ENCODE assay signal across 21 cellular contexts in genomic region chr11:68321293-68322030, GRCh38. TPM values are rescaled to one million over a fixed set of nuclear protein-coding genes. Genes with fewer than 3 reads are reported as not detected.
DNase-seq lines count a peak whose midpoint lies in the region; ATAC-seq, FAIRE-seq and TF ChIP-seq lines count a peak whose summit lies in the region.
"Had no signal": no experiment of that assay in that cellular context is flagged by ENCODE, and none has a peak within 500 bp of the region (broad histone marks: within the 10 kb centered on the region; RNA-seq: fewer than 3 reads in every experiment).

No MANE protein-coding gene starts in this region.

- no peak for TF ChIP-seq RAD21 in HepG2 (CRISPR knock-in tag; IDR thresholded peaks at IDR 0.05)

- no peak overlapping the region for H3K4me3 ChIP-seq in Peyer's patch
- H3K4me3 ChIP-seq in epithelial cell of esophagus (ENCODE audit: low read length), result no peak overlapping the region
- no peak overlapping the region for H3K4me3 ChIP-seq in HepG2 (replicated peaks in 1 of 3; ENCODE audit: insufficient read depth in 1 of 3, low read depth in 2 of 3, low read length in 3 of 3)
- peak overlapping the region; percentile 29 for H3K4me3 ChIP-seq in thoracic aorta
- no peak overlapping the region for H3K4me3 ChIP-seq in foreskin fibroblast (ENCODE audit: low read depth in 1 of 2, low read length in 2 of 2)
- H3K4me3 ChIP-seq: vagina had no signal

- TF ChIP-seq POLR2A in Peyer's patch (IDR thresholded peaks at IDR 0.05) (no peak), HepG2 (IDR thresholded peaks at IDR 0.05; ENCODE audit: insufficient read depth in 1 of 2, low read depth in 2 of 2, low read length in 2 of 2) (no peak)

- no peak for TF ChIP-seq EP300 in HepG2 (IDR thresholded peaks at IDR 0.05; ENCODE audit: low read depth in 2 of 2, low read length in 2 of 2)
- no peak; the same call in 1 of the 2 replicates for TF ChIP-seq EP300 in HepG2 (CRISPR knock-in tag; IDR thresholded peaks at IDR 0.05; ENCODE audit: borderline replicate concordance)

- H3K27ac Mint-ChIP-seq in activated T-helper 17 cell treated with anti-CD3 and anti-CD28 coated beads, Interleukin-2, amount 50 U/mL, for 72 hours, result no peak overlapping the region
- H3K27ac Mint-ChIP-seq: activated naive CD8-positive, alpha-beta T cell treated with anti-CD3 and anti-CD28 coated beads, Interleukin-2, amount 50 U/mL, for 24 hours; activated T-helper 1 cell treated with anti-CD3 and anti-CD28 coated beads, Interleukin-12 subunit alpha, Interleukin-12 subunit beta, Interleukin-2, Interleukin-4 antibody, amounts not matched to agents 30 ng/mL and 10 ng/mL and 1 ng/mL, durations not matched to agents 14 hours and 24 hours and 36 hours had no signal

- no peak overlapping the region for H3K4me3 Mint-ChIP-seq in activated T-helper 17 cell treated with anti-CD3 and anti-CD28 coated beads, Interleukin-2, amount 50 U/mL, for 72 hours
- H3K4me3 Mint-ChIP-seq: activated naive CD8-positive, alpha-beta T cell treated with anti-CD3 and anti-CD28 coated beads, Interleukin-2, amount 50 U/mL, for 24 hours; activated T-helper 1 cell treated with anti-CD3 and anti-CD28 coated beads, Interleukin-12 subunit alpha, Interleukin-12 subunit beta, Interleukin-2, Interleukin-4 antibody, amounts not matched to agents 30 ng/mL and 10 ng/mL and 1 ng/mL, durations not matched to agents 14 hours and 24 hours and 36 hours; central memory CD8-positive, alpha-beta T cell had no signal

- H3K4me1 Mint-ChIP-seq in activated T-helper 17 cell treated with anti-CD3 and anti-CD28 coated beads, Interleukin-2, amount 50 U/mL, for 72 hours, result no peaks in the 10 kb centered on the region
- H3K4me1 Mint-ChIP-seq: central memory CD8-positive, alpha-beta T cell had no signal

- CTCF ChIA-PET in HepG2 (lab: Yijun Ruan, JAX; ENCODE audit: low intra/inter-chr PET ratio, low total read pairs), result interaction anchor here (1.0 kb wide), 1 partner anchor 64 kb away, joined by 3 read pairs; no protein-coding TSS in a partner anchor

- H4K20me1 ChIP-seq in HepG2 (ENCODE audit: insufficient read depth, low read length), result peaks cover 75% of the 10 kb centered on the region

- ATAC-seq in HepG2 (no peak), thoracic aorta (ENCODE audit: insufficient number of reproducible peaks, low FRiP score, low read depth) (no peak)
- ATAC-seq in activated T-helper 17 cell treated with anti-CD3 and anti-CD28 coated beads, Interleukin-2, amount 50 U/mL, for 72 hours (replicated peaks), result no peak
- ATAC-seq: activated naive CD8-positive, alpha-beta T cell treated with anti-CD3 and anti-CD28 coated beads, Interleukin-2, amount 50 U/mL, for 24 hours had no signal

- H3K9ac ChIP-seq in HepG2 (ENCODE audit: insufficient read depth, low read depth, low read length), result no peak overlapping the region
- H3K9ac ChIP-seq: SK-N-SH had no signal

- no peaks in the 10 kb centered on the region for H3K9me3 ChIP-seq in Peyer's patch
- H3K9me3 ChIP-seq in HepG2 (ENCODE audit: low read length), result no peaks in the 10 kb centered on the region
- no peaks in the 10 kb centered on the region for H3K9me3 ChIP-seq in thoracic aorta
- H3K9me3 ChIP-seq: SK-N-SH, vagina had no signal

- POLR2A ChIA-PET in HepG2 (lab: Yijun Ruan, JAX), result interaction anchor here (1.1 to 3.0 kb wide), 2 partner anchors 9 to 23 kb away, joined by 5 to 19 read pairs; no protein-coding TSS in a partner anchor

- in situ Hi-C loops in HepG2 (cut with HindIII; ENCODE audit: extremely low pct_ligation_motif_present, low pct_unique_long_range_greater_than_20kb), result no loop called here

- peaks cover 0 to 45% (median 2%) of the 10 kb centered on the region in 4 donors for H3K4me1 ChIP-seq in Peyer's patch
- H3K4me1 ChIP-seq in HepG2 (ENCODE audit: insufficient read depth, low read length), result peaks cover 95% of the 10 kb centered on the region
- H3K4me1 ChIP-seq in thoracic aorta (ENCODE audit: control insufficient read depth in 1 of 2, low read depth in 2 of 2), result peaks cover 24 to 57% of the 10 kb centered on the region in 2 donors

- no peak for FAIRE-seq in HepG2 (lab: Jason Lieb, UNC)
- FAIRE-seq: H1 had no signal

- BruUV-seq in HepG2 (replicated peaks; lab: Mats Ljungman, UMichigan), result TSS peak; percentile 16

- H3K79me2 ChIP-seq in HepG2 (ENCODE audit: insufficient read depth, low read length), result peaks cover 98% of the 10 kb centered on the region

- intact Hi-C loops in HepG2 (cut with micrococcal nuclease; ENCODE audit: unreplicated experiment), result no loop called here

- no peak overlapping the region for H2AFZ ChIP-seq in HepG2 (ENCODE audit: low read length)

- H3K4me2 ChIP-seq in HepG2 (ENCODE audit: low read depth, low read length), result peak overlapping the region; percentile 10; the same call in 1 of the 2 replicates
- H3K4me2 ChIP-seq: SK-N-SH had no signal

- no peaks in the 10 kb centered on the region for H3K36me3 Mint-ChIP-seq in activated T-helper 17 cell treated with anti-CD3 and anti-CD28 coated beads, Interleukin-2, amount 50 U/mL, for 72 hours (ENCODE audit: low read depth)

- H3K27me3 ChIP-seq in Peyer's patch (no peaks in the 10 kb centered on the region), HepG2 (ENCODE audit: control insufficient read depth in 1 of 2, insufficient read depth in 2 of 2, low read length in 2 of 2) (no peaks in the 10 kb centered on the region), thoracic aorta (replicated peaks; ENCODE audit: insufficient read depth) (no peaks in the 10 kb centered on the region)
- H3K27me3 ChIP-seq: vagina had no signal

- WGBS in HepG2 (ENCODE audit: low lambda C conversion rate), result 43% methylated on average over 15 of the region's 16 CpGs

- peak in 2 of 3 donors; percentile 54 to 62 for DNase-seq in Peyer's patch
- DNase-seq in epithelial cell of esophagus (ENCODE audit: low read depth), result peak; percentile 37
- DNase-seq in HepG2 (ENCODE audit: low spot score), result peak; percentile 56
- DNase-seq in thoracic aorta (ENCODE audit: low spot score), result no peak
- no peak for DNase-seq in NCI-H1092 treated with DMSO at 0.1 percent for 48 hours (lab: John Stamatoyannopoulos, UW)
- DNase-seq in foreskin fibroblast, result no peak
- DNase-seq: activated CD4-positive, alpha-beta T cell treated with anti-CD3 and anti-CD28 coated beads for 1 hour; activated naive CD8-positive, alpha-beta T cell treated with anti-CD3 and anti-CD28 coated beads, Interleukin-2, amount 50 U/mL, for 24 hours; effector CD4-positive, alpha-beta T cell; EL; KBM-7; NCI-H1092; NCI-H69; nucleus accumbens; SK-N-SH; stimulated activated CD4-positive, alpha-beta T cell treated with anti-CD3 and anti-CD28 coated beads, Interleukin-2, amount 100 ng/mL, for 48 hours had no signal

- H3K36me3 ChIP-seq in Peyer's patch (no peaks in the 10 kb centered on the region), HepG2 (replicated peaks in 1 of 2; ENCODE audit: control insufficient read depth in 1 of 2, insufficient read depth in 2 of 2, low read length in 2 of 2) (peaks cover 4 to 27% of the 10 kb centered on the region in 2 experiments; a peak in 4 of 5 replicates), thoracic aorta (no peaks in the 10 kb centered on the region)
- H3K36me3 ChIP-seq: vagina had no signal

- TF ChIP-seq CTCF in Peyer's patch (IDR thresholded peaks at IDR 0.05) (no peak), epithelial cell of esophagus (IDR thresholded peaks at IDR 0.05; ENCODE audit: insufficient read depth, low read depth, low read length, missing control alignments) (no peak), HepG2 (CRISPR knock-in tag; IDR thresholded peaks at IDR 0.05) (no peak), thoracic aorta (IDR thresholded peaks at IDR 0.05) (no peak), foreskin fibroblast (IDR thresholded peaks at IDR 0.05; ENCODE audit: low read depth, low read length) (no peak)

- no peaks in the 10 kb centered on the region for H3K9me3 Mint-ChIP-seq in activated T-helper 17 cell treated with anti-CD3 and anti-CD28 coated beads, Interleukin-2, amount 50 U/mL, for 72 hours
- H3K9me3 Mint-ChIP-seq: activated naive CD8-positive, alpha-beta T cell treated with anti-CD3 and anti-CD28 coated beads, Interleukin-2, amount 50 U/mL, for 24 hours; activated T-helper 1 cell treated with anti-CD3 and anti-CD28 coated beads, Interleukin-12 subunit alpha, Interleukin-12 subunit beta, Interleukin-2, Interleukin-4 antibody, amounts not matched to agents 30 ng/mL and 10 ng/mL and 1 ng/mL, durations not matched to agents 14 hours and 24 hours and 36 hours; central memory CD8-positive, alpha-beta T cell had no signal

- peaks cover 6% of the 10 kb centered on the region for H3K27me3 Mint-ChIP-seq in activated T-helper 17 cell treated with anti-CD3 and anti-CD28 coated beads, Interleukin-2, amount 50 U/mL, for 72 hours
- H3K27me3 Mint-ChIP-seq: activated naive CD8-positive, alpha-beta T cell treated with anti-CD3 and anti-CD28 coated beads, Interleukin-2, amount 50 U/mL, for 24 hours had no signal

- H3K27ac ChIP-seq in Peyer's patch, result peak overlapping the region in 3 of 4 donors; percentile 10 to 85 (median 50)
- H3K27ac ChIP-seq in HepG2 (ENCODE audit: extremely low read length, insufficient read depth, low read length), result peak overlapping the region; percentile 8
- peak overlapping the region; percentile 68 to 82 for H3K27ac ChIP-seq in thoracic aorta
- H3K27ac ChIP-seq: vagina had no signal

RNA-seq across cellular contexts. Expression of gene LRP5, which starts 9.1 kb away (rescaled TPM):
- total RNA-seq in Peyer's patch (100 to 1,000 TPM; 149 to 196 (median 168) TPM), HepG2 (2016; rRNA removed; fragmentation: Illumina TruSeq; extraction: Trizol) (23.6 and 40.4 TPM in 2 replicates), thoracic aorta (10 to 100 TPM; 67.2 to 99.1 TPM)
- total RNA-seq in HepG2 (2016; cell fraction: cytosol; rRNA removed; fragmentation: Illumina TruSeq; extraction: Trizol; ENCODE audit: low read depth), result 19.7 and 22.6 TPM in 2 replicates
- 17.6 and 41.1 TPM in 2 replicates for total RNA-seq in HepG2 (2016; cell fraction: insoluble cytoplasmic fraction; rRNA removed; fragmentation: Illumina TruSeq; extraction: Trizol)
- 27.9 and 29.7 TPM in 2 replicates for total RNA-seq in HepG2 (2016; cell fraction: membrane; rRNA removed; fragmentation: Illumina TruSeq; extraction: Trizol)
- 50.9 and 60.6 TPM in 2 replicates for total RNA-seq in HepG2 (2016; cell fraction: nucleus; rRNA removed; fragmentation: Illumina TruSeq; extraction: Trizol)
- polyA plus RNA-seq in HepG2 (2011; rRNA removed), result 64.0 and 83.4 TPM in 2 replicates
- polyA plus RNA-seq in HepG2 (2011; cell fraction: cytosol; rRNA removed), result 37.9 and 59.3 TPM in 2 replicates
- 131 and 158 TPM in 2 replicates for polyA plus RNA-seq in HepG2 (2011; cell fraction: nucleus; rRNA removed)
- polyA plus RNA-seq in HepG2 (2012), result 80.7 and 119 TPM in 2 replicates
- polyA plus RNA-seq in HepG2 (2016; cell fraction: cytosol; fragmentation: Illumina TruSeq; extraction: Trizol; ENCODE audit: low read depth), result 10.8 and 12.1 TPM in 2 replicates
- 25.6 and 36.8 TPM in 2 replicates for polyA plus RNA-seq in HepG2 (2016; cell fraction: insoluble cytoplasmic fraction; fragmentation: Illumina TruSeq; extraction: Trizol; ENCODE audit: low read depth)
- polyA plus RNA-seq in HepG2 (2016; cell fraction: membrane; fragmentation: Illumina TruSeq; extraction: Trizol; ENCODE audit: low read depth), result 20.7 and 25.9 TPM in 2 replicates
- 130 and 133 TPM in 2 replicates for polyA plus RNA-seq in HepG2 (2016; cell fraction: nucleus; fragmentation: Illumina TruSeq; extraction: Trizol; ENCODE audit: insufficient read depth, low read depth)
- polyA minus RNA-seq in HepG2 (2011; rRNA and poly(A)+ RNA removed; ENCODE audit: low replicate concordance), result 49.7 and 219 TPM in 2 replicates
- 75.4 and 75.5 TPM in 2 replicates for polyA minus RNA-seq in HepG2 (2011; cell fraction: cytosol; rRNA and poly(A)+ RNA removed)
- polyA minus RNA-seq in HepG2 (2011; cell fraction: nucleus; rRNA and poly(A)+ RNA removed), result 58.3 and 59.0 TPM in 2 replicates
- total RNA-seq in activated T-helper 17 cell treated with anti-CD3 and anti-CD28 coated beads, Interleukin-2, amount 50 U/mL, for 72 hours, result 1 to 10 TPM; 4.6 to 6.0 TPM

RNA-seq across cellular contexts. Expression of gene C11orf24, which starts 49.7 kb away (rescaled TPM):
- total RNA-seq in Peyer's patch, result 100 to 1,000 TPM in 3 of 4 donors, 10 to 100 TPM in 1; 79.2 to 198 (median 183) TPM
- total RNA-seq in HepG2 (2016; rRNA removed; fragmentation: Illumina TruSeq; extraction: Trizol), result 50.8 and 55.5 TPM in 2 replicates
- total RNA-seq in HepG2 (2016; cell fraction: cytosol; rRNA removed; fragmentation: Illumina TruSeq; extraction: Trizol; ENCODE audit: low read depth), result 110 and 141 TPM in 2 replicates
- total RNA-seq in HepG2 (2016; cell fraction: insoluble cytoplasmic fraction; rRNA removed; fragmentation: Illumina TruSeq; extraction: Trizol), result 53.9 and 57.2 TPM in 2 replicates
- 100.0 and 131 TPM in 2 replicates for total RNA-seq in HepG2 (2016; cell fraction: membrane; rRNA removed; fragmentation: Illumina TruSeq; extraction: Trizol)
- 32.7 and 33.6 TPM in 2 replicates for total RNA-seq in HepG2 (2016; cell fraction: nucleus; rRNA removed; fragmentation: Illumina TruSeq; extraction: Trizol)
- polyA plus RNA-seq in HepG2 (2011; rRNA removed), result 52.9 and 62.4 TPM in 2 replicates
- 58.4 and 70.2 TPM in 2 replicates for polyA plus RNA-seq in HepG2 (2011; cell fraction: cytosol; rRNA removed)
- polyA plus RNA-seq in HepG2 (2011; cell fraction: nucleus; rRNA removed), result 58.8 and 59.2 TPM in 2 replicates
- polyA plus RNA-seq in HepG2 (2012), result 50.8 and 63.8 TPM in 2 replicates
- 122 and 158 TPM in 2 replicates for polyA plus RNA-seq in HepG2 (2016; cell fraction: cytosol; fragmentation: Illumina TruSeq; extraction: Trizol; ENCODE audit: low read depth)
- polyA plus RNA-seq in HepG2 (2016; cell fraction: insoluble cytoplasmic fraction; fragmentation: Illumina TruSeq; extraction: Trizol; ENCODE audit: low read depth), result 61.2 and 70.0 TPM in 2 replicates
- 97.9 and 125 TPM in 2 replicates for polyA plus RNA-seq in HepG2 (2016; cell fraction: membrane; fragmentation: Illumina TruSeq; extraction: Trizol; ENCODE audit: low read depth)
- polyA plus RNA-seq in HepG2 (2016; cell fraction: nucleus; fragmentation: Illumina TruSeq; extraction: Trizol; ENCODE audit: insufficient read depth, low read depth), result 71.8 and 76.2 TPM in 2 replicates
- 53.9 and 60.5 TPM in 2 replicates for polyA minus RNA-seq in HepG2 (2011; rRNA and poly(A)+ RNA removed; ENCODE audit: low replicate concordance)
- polyA minus RNA-seq in HepG2 (2011; cell fraction: cytosol; rRNA and poly(A)+ RNA removed), result 26.4 and 31.4 TPM in 2 replicates
- polyA minus RNA-seq in HepG2 (2011; cell fraction: nucleus; rRNA and poly(A)+ RNA removed), result 19.3 and 23.5 TPM in 2 replicates
- total RNA-seq in thoracic aorta, result 10 to 100 TPM; 37.9 to 63.0 TPM
- total RNA-seq in activated T-helper 17 cell treated with anti-CD3 and anti-CD28 coated beads, Interleukin-2, amount 50 U/mL, for 72 hours, result 10 to 100 TPM; 26.6 to 38.7 TPM

Comparison
In these comparisons a context has a peak if more than half of its experiments do, and no peak if none do; other contexts are left out.
1. DNase-seq: peak in Peyer's patch (2 of 3), epithelial cell of esophagus (single experiment) and HepG2 (single experiment); none in thoracic aorta (single experiment), NCI-H1092 treated with DMSO at 0.1 percent for 48 hours (single experiment) and foreskin fibroblast (0 of 2).
2. H3K27ac ChIP-seq: peak in every context shown above with its lines; median percentile 75 in thoracic aorta; 50 in Peyer's patch; 8 in HepG2.